9 cellular contexts compared by ENCODE assay signal in the genomic region with DNA sequence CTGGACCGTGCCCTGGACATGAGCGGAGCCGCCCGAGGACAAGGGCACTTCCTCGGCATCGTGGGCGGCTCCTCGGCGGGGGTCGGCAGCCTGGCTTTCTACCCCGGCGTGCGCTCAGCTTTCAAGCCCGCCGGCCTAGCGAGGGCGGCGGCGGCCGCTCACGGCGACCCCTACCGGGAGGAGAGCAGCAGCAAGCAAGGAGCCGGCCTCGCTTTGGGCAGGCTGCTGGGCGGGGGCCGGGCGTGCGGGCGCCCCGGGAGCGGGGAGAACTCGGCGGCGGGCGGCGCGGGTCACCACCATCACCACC. TPM values are rescaled to one million over a fixed set of nuclear protein-coding genes. Genes with fewer than 3 reads are reported as not detected.
DNase-seq lines count a peak whose midpoint lies in the region; ATAC-seq, FAIRE-seq and TF ChIP-seq lines count a peak whose summit lies in the region.
"Had no signal": no experiment of that assay in that cellular context is flagged by ENCODE, and none has a peak within 500 bp of the region (broad histone marks: within the 10 kb centered on the region; RNA-seq: fewer than 3 reads in every experiment).

No MANE protein-coding gene starts in this region.

- H3K9ac ChIP-seq in astrocyte (ENCODE audit: low read length): no peak overlapping the region

- H3K27ac Mint-ChIP-seq in astrocyte (ENCODE audit: unreplicated experiment): no peak overlapping the region

- FAIRE-seq in astrocyte (lab: Jason Lieb, UNC): no peak
- FAIRE-seq: colon had no signal

- H3K36me3 ChIP-seq in astrocyte (ENCODE audit: insufficient read depth, low read length): no peaks in the 10 kb centered on the region
- no peaks in the 10 kb centered on the region for H3K36me3 ChIP-seq in kidney epithelial cell (ENCODE audit: control insufficient read depth, insufficient read depth, low read length)
- H3K36me3 ChIP-seq in thoracic aorta: no peaks in the 10 kb centered on the region

- no peaks in the 10 kb centered on the region for H3K79me2 ChIP-seq in astrocyte (ENCODE audit: insufficient read depth, low read length)

- H3K27ac ChIP-seq in astrocyte (ENCODE audit: low read depth, low read length): no peak overlapping the region
- H3K27ac ChIP-seq in thoracic aorta: no peak overlapping the region

- H3K36me3 Mint-ChIP-seq in astrocyte (ENCODE audit: low read depth, unreplicated experiment): no peaks in the 10 kb centered on the region

- TF ChIP-seq CTCF in HFF-Myc (IDR thresholded peaks at IDR 0.05; ENCODE audit: low read depth, low read length, missing control alignments): peak; percentile 39
- TF ChIP-seq CTCF in astrocyte (IDR thresholded peaks at IDR 0.05; ENCODE audit: insufficient read depth, low read depth, low read length): no peak
- peak; percentile 34 for TF ChIP-seq CTCF in kidney epithelial cell (IDR thresholded peaks at IDR 0.05; ENCODE audit: insufficient read depth, low read length, poor library complexity, severe bottlenecking)
- peak; percentile 27 for TF ChIP-seq CTCF in thoracic aorta (IDR thresholded peaks at IDR 0.05)

- peak overlapping the region; percentile 51 for H2AFZ ChIP-seq in astrocyte (ENCODE audit: low read depth, low read length)

- H3K4me1 ChIP-seq in astrocyte (ENCODE audit: insufficient read depth, low read length): peaks cover 8% of the 10 kb centered on the region
- H3K4me1 ChIP-seq in thoracic aorta (ENCODE audit: control insufficient read depth in 1 of 2, low read depth in 2 of 2): peaks cover 9 to 18% of the 10 kb centered on the region in 2 donors

- no peaks in the 10 kb centered on the region for H3K4me1 Mint-ChIP-seq in astrocyte (ENCODE audit: low read depth, unreplicated experiment)

- H3K4me2 ChIP-seq in astrocyte (ENCODE audit: low read length): peak overlapping the region; percentile 76

- DNase-seq in activated naive CD4-positive, alpha-beta T cell treated with Interleukin-2 at 50 U/mL for 16 hours: peak; percentile 48
- no peak for DNase-seq in activated naive CD4-positive, alpha-beta T cell (lab: John Stamatoyannopoulos, UW)
- DNase-seq in HFF-Myc (ENCODE audit: extremely low read depth, low read depth) (no peak), NCI-H1092 (lab: John Stamatoyannopoulos, UW) (peak; percentile 11), astrocyte (ENCODE audit: low read depth) (no peak), kidney epithelial cell (ENCODE audit: low read depth) (no peak), thoracic aorta (ENCODE audit: low spot score) (no peak)
- DNase-seq in NK-92 treated with Interleukin-12 subunit alpha and Interleukin-12 subunit beta, amount 100 ng/mL, for 24 hours (lab: John Stamatoyannopoulos, UW): no peak

- H3K9me3 ChIP-seq in astrocyte (ENCODE audit: insufficient read depth, low read depth, low read length): peaks cover 8% of the 10 kb centered on the region
- no peaks in the 10 kb centered on the region for H3K9me3 ChIP-seq in thoracic aorta

- H3K27me3 ChIP-seq in astrocyte (ENCODE audit: insufficient read depth, low read length) (peaks cover 92% of the 10 kb centered on the region), kidney epithelial cell (ENCODE audit: control insufficient read depth, insufficient read depth, low read length) (peaks cover 79% of the 10 kb centered on the region), thoracic aorta (replicated peaks; ENCODE audit: insufficient read depth) (peaks cover 48% of the 10 kb centered on the region)

- H3K4me3 Mint-ChIP-seq in astrocyte (ENCODE audit: unreplicated experiment): no peak overlapping the region

- H3K9me3 Mint-ChIP-seq in astrocyte (ENCODE audit: unreplicated experiment): peaks cover 13% of the 10 kb centered on the region

- no peak for ATAC-seq in thoracic aorta (ENCODE audit: insufficient number of reproducible peaks, low FRiP score, low read depth)

- H3K4me3 ChIP-seq in HFF-Myc (replicated peaks; ENCODE audit: low read depth, low read length): peak overlapping the region; percentile 24; the same call in 1 of the 2 replicates
- H3K4me3 ChIP-seq in astrocyte (ENCODE audit: insufficient read depth, low read depth, low read length): no peak overlapping the region
- H3K4me3 ChIP-seq in kidney epithelial cell (ENCODE audit: low read depth, low read length): peak overlapping the region; percentile 21
- H3K4me3 ChIP-seq in thoracic aorta: peak overlapping the region; percentile 71

- H4K20me1 ChIP-seq in astrocyte (ENCODE audit: insufficient read depth, low read length): no peaks in the 10 kb centered on the region

- H3K27me3 Mint-ChIP-seq in astrocyte (ENCODE audit: low read depth, unreplicated experiment): peaks cover 85% of the 10 kb centered on the region

RNA-seq across cellular contexts. Expression of gene PRDM13, which starts 6.7 kb away (rescaled TPM):
- not detected in 2 replicates for total RNA-seq in astrocyte
- 0.04 TPM in 1 of 2 replicates, not detected in the other for total RNA-seq in kidney epithelial cell
- not detected for total RNA-seq in thoracic aorta

RNA-seq across cellular contexts. Expression of gene CCNC, which starts 44.9 kb away (rescaled TPM):
- total RNA-seq in astrocyte (51.5 and 51.8 TPM in 2 replicates), kidney epithelial cell (69.8 and 85.9 TPM in 2 replicates), thoracic aorta (10 to 100 TPM; 25.2 to 50.6 TPM)

Comparison
In these comparisons a context has a peak if more than half of its experiments do, and no peak if none do; other contexts are left out.
1. DNase-seq: peak in activated naive CD4-positive, alpha-beta T cell treated with Interleukin-2 at 50 U/mL for 16 hours (single experiment) and NCI-H1092 (single experiment); none in activated naive CD4-positive, alpha-beta T cell (0 of 4), HFF-Myc (single experiment), astrocyte (single experiment), kidney epithelial cell (single experiment), thoracic aorta (single experiment) and NK-92 treated with Interleukin-12 subunit alpha and Interleukin-12 subunit beta, amount 100 ng/mL, for 24 hours (single experiment).